Comparison of ENCODE assay signal across 8 cellular contexts in the genomic region with DNA sequence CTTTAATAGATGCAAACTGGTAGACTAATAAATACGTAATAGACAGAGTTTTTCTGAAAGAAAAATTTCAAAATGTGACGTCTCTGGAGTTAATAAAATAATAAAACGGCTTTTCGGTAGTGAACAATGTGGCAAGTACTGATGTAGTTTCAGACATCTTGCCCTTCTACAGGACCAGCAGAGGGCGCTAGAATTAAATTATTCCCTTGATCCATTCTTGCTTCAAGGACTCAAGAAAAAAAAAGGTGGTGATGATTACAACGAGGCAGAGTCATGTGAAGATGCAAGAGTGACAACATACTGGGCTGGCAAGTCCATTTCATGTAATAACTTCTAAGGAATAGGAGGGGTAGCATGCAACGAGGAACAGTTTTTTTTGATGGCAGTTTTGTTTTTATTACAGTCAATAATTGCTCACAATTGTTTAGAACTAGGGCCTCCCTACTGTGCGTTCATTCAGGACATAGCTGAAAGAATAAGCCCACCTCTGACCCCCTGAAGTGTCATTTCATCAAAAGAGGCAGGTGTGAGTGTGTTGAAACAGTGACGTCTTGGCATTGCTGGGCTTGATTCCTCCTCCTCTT.
DNase-seq lines count a peak whose midpoint lies in the region; ATAC-seq and TF ChIP-seq lines count a peak whose summit lies in the region.

No MANE protein-coding gene starts in this region.

- intact Hi-C loops in activated CD8-positive, alpha-beta T cell treated with anti-CD3 and anti-CD28 coated beads for 36 hours (cut with micrococcal nuclease): no loop called here
- intact Hi-C loops in left cardiac atrium (cut with DNase I): loop anchor here (2.0 to 5.0 kb wide), 4 partner anchors 308 to 417 kb away; no protein-coding TSS in a partner anchor

- H4K5ac ChIP-seq in H9 (ENCODE audit: insufficient read length, low read depth, low read length): no peak overlapping the region

- no peak overlapping the region for H3K27ac ChIP-seq in H9 (ENCODE audit: insufficient read length, low read depth, low read length)

- no peak overlapping the region for H2BK120ac ChIP-seq in H9 (ENCODE audit: low read depth, low read length, poor library complexity, severe bottlenecking)

- no peaks in the 10 kb centered on the region for H3K23me2 ChIP-seq in H9 (ENCODE audit: insufficient read length, low read depth, low read length, poor library complexity, severe bottlenecking)

- H3T11ph ChIP-seq in H9 (ENCODE audit: low read length): no peak overlapping the region

- H2BK5ac ChIP-seq in H9 (ENCODE audit: insufficient read length, low read length): no peak overlapping the region

- ATAC-seq in activated CD8-positive, alpha-beta T cell treated with anti-CD3 and anti-CD28 coated beads for 36 hours: peak; percentile 49
- ATAC-seq in left cardiac atrium (peak; percentile 68 to 76), HG02938 (IDR thresholded peaks at IDR 0.05; ENCODE audit: unreplicated experiment) (no peak), GM19395 (IDR thresholded peaks at IDR 0.05; ENCODE audit: unreplicated experiment) (no peak)

- TF ChIP-seq CTCF in H9 (conservative IDR thresholded peaks at IDR 0.05): peak; percentile 82
- TF ChIP-seq CTCF in activated CD8-positive, alpha-beta T cell treated with anti-CD3 and anti-CD28 coated beads for 36 hours (IDR thresholded peaks at IDR 0.05): peak; percentile 87
- peak; percentile 62 for TF ChIP-seq CTCF in retinal pigment epithelial cell (conservative IDR thresholded peaks at IDR 0.05; ENCODE audit: low read depth, low read length)

- H3K27me3 ChIP-seq in H9 (ENCODE audit: insufficient read depth, low read length): no peaks in the 10 kb centered on the region

- no peak overlapping the region for H4K91ac ChIP-seq in H9 (ENCODE audit: insufficient read length, low read depth, low read length)

- no peak overlapping the region for H3K56ac ChIP-seq in H9 (ENCODE audit: insufficient read length, low read depth, low read length)

- H3K27me3 Mint-ChIP-seq in H9 (ENCODE audit: low read depth): peaks cover 2% of the 10 kb centered on the region; the same call in 1 of the 2 replicates
- H3K27me3 Mint-ChIP-seq in activated CD8-positive, alpha-beta T cell treated with anti-CD3 and anti-CD28 coated beads for 36 hours: peaks cover 6% of the 10 kb centered on the region

- no peak overlapping the region for H3K4me3 ChIP-seq in retinal pigment epithelial cell (ENCODE audit: low read length)

- H3K36me3 Mint-ChIP-seq in H9 (ENCODE audit: insufficient read depth in 1 of 3, low read depth in 3 of 3): no peaks in the 10 kb centered on the region
- no peaks in the 10 kb centered on the region for H3K36me3 Mint-ChIP-seq in activated CD8-positive, alpha-beta T cell treated with anti-CD3 and anti-CD28 coated beads for 36 hours (ENCODE audit: low read depth)

- H3K18ac ChIP-seq in H9 (ENCODE audit: insufficient read length, low read depth, low read length): no peak overlapping the region

- H3K4me1 ChIP-seq in H9 (ENCODE audit: insufficient read depth, low read length): no peaks in the 10 kb centered on the region

- H3K79me2 ChIP-seq in H9 (ENCODE audit: insufficient read depth, low read length): no peaks in the 10 kb centered on the region

- H3K9ac ChIP-seq in H9 (ENCODE audit: extremely low read depth, insufficient read length, low read length): no peak overlapping the region

- CTCF ChIA-PET in activated CD8-positive, alpha-beta T cell treated with anti-CD3 and anti-CD28 coated beads for 36 hours (lab: Charles Lee): interaction anchor here (0.7 to 6.8 kb wide), 8 partner anchors 9 to 139 kb away, joined by 3 to 37 read pairs (median 4); no protein-coding TSS in a partner anchor

- peaks cover 0 to 2% of the 10 kb centered on the region in 2 experiments; a peak in 2 of 5 replicates for H3K9me3 Mint-ChIP-seq in H9
- no peaks in the 10 kb centered on the region for H3K9me3 Mint-ChIP-seq in activated CD8-positive, alpha-beta T cell treated with anti-CD3 and anti-CD28 coated beads for 36 hours

- H2AK5ac ChIP-seq in H9 (ENCODE audit: insufficient read length, low read length): no peak overlapping the region

- H3K14ac ChIP-seq in H9 (ENCODE audit: insufficient read depth, low read length): no peak overlapping the region

- no peak overlapping the region for H2BK15ac ChIP-seq in H9 (ENCODE audit: low read depth, low read length)

- H3K4me1 Mint-ChIP-seq in H9: peaks cover 16 to 17% of the 10 kb centered on the region in 2 experiments
- no peaks in the 10 kb centered on the region for H3K4me1 Mint-ChIP-seq in activated CD8-positive, alpha-beta T cell treated with anti-CD3 and anti-CD28 coated beads for 36 hours (ENCODE audit: low read depth)

- no peak overlapping the region for H2BK12ac ChIP-seq in H9 (ENCODE audit: insufficient read length, low read depth, low read length)

- peak overlapping the region; percentile 18 for H3K4me2 ChIP-seq in H9 (ENCODE audit: insufficient read depth, insufficient read length, low read length)

- no peaks in the 10 kb centered on the region for H3K9me3 ChIP-seq in H9 (ENCODE audit: control insufficient read depth, low read depth, low read length)

- POLR2A ChIA-PET in activated CD8-positive, alpha-beta T cell treated with anti-CD3 and anti-CD28 coated beads for 36 hours (lab: Charles Lee): no interaction called here

- H2BK20ac ChIP-seq in H9 (ENCODE audit: low read depth, low read length, poor library complexity, severe bottlenecking): no peak overlapping the region

- H3K4me3 Mint-ChIP-seq in H9: no peak overlapping the region
- no peak overlapping the region for H3K4me3 Mint-ChIP-seq in activated CD8-positive, alpha-beta T cell treated with anti-CD3 and anti-CD28 coated beads for 36 hours

- DNase-seq in COLO668 (lab: John Stamatoyannopoulos, UW; ENCODE audit: unreplicated experiment): peak; percentile 36
- no peak for DNase-seq in H9
- DNase-seq in NCI-H2227 (lab: John Stamatoyannopoulos, UW; ENCODE audit: unreplicated experiment): peak; percentile 99
- peak; percentile 54 for DNase-seq in activated CD8-positive, alpha-beta T cell treated with anti-CD3 and anti-CD28 coated beads for 36 hours
- peak; percentile 25 for DNase-seq in left cardiac atrium
- peak; percentile 10 for DNase-seq in retinal pigment epithelial cell (ENCODE audit: low read depth)

- H3K23ac ChIP-seq in H9 (ENCODE audit: insufficient read length, low read depth, low read length): no peak overlapping the region

- no CpG with 5 or more reads among the region's 9 CpGs for WGBS in H9 (ENCODE audit: extremely low coverage, insufficient read length, low lambda C conversion rate)

- peak overlapping the region in 1 of 3 experiments; percentile 65; a peak in 2 of 7 replicates for H3K27ac Mint-ChIP-seq in H9
- no peak overlapping the region for H3K27ac Mint-ChIP-seq in activated CD8-positive, alpha-beta T cell treated with anti-CD3 and anti-CD28 coated beads for 36 hours

- H4K8ac ChIP-seq in H9 (replicated peaks; ENCODE audit: insufficient read length, low read depth, low read length): no peak overlapping the region

- H3K79me1 ChIP-seq in H9 (ENCODE audit: insufficient read depth, low read depth, low read length, poor library complexity, severe bottlenecking): no peaks in the 10 kb centered on the region

- H3K4ac ChIP-seq in H9 (ENCODE audit: low read depth, low read length): no peak overlapping the region

- H2AFZ ChIP-seq in H9 (ENCODE audit: low read length): no peak overlapping the region

- H4K20me1 ChIP-seq in H9 (ENCODE audit: control insufficient read depth, insufficient read depth, insufficient read length): no peaks in the 10 kb centered on the region

Comparison
In these comparisons a context has a peak if more than half of its experiments do, and no peak if none do; other contexts are left out.
1. ATAC-seq: peak in activated CD8-positive, alpha-beta T cell treated with anti-CD3 and anti-CD28 coated beads for 36 hours (single experiment) and left cardiac atrium (2 of 2); none in HG02938 (single experiment) and GM19395 (single experiment).
2. Peak in every context shown above with its lines, with median percentiles within 50 percentile points of each other: CTCF ChIP-seq.